ENCODE assay signal across 7 cellular contexts in the genomic region with DNA sequence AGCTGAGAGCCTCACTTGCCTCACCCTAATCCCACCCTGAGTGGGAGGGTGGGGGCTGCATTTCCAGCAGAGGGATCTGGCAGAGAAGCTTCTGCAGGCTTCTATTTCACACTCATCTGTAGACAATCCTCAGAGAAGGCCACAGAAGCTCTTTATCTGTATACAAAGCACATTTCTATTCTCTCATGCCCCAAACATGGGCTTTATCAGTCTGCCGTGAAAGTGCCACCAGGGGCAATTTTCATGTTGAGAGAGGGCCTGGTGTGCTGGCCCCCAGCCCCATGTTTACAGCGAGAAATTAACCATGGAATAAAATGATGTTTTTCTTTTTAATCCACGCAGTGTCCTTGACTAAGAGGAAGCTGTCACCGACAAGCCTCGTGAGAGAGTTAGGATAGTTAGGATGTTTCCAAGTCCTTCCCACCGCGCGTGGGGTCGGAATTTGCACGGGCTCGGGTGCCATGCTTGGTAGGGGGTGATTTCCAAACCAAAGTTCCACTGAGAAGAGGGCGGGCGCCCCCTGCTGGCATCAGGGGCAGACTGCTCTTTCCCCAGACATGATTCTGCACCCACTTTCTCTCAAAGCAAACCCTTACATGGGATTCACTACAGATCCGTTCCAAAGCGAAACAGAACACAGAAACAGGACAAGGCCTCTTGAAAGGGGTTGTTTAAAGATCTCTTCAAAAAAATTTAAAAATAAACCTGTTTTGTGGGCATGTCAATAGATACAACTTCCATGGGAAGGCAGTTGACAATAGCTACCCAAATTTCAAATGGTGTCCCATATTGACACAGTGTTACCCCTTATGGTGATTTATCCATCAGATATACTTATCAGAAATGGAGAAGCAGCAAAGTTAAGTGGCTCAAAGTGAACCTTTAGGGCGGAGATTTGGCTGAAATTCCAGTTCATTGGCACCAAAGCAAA. TPM values are rescaled to one million over a fixed set of nuclear protein-coding genes. Genes with fewer than 3 reads are reported as not detected.
DNase-seq lines count a peak whose midpoint lies in the region; ATAC-seq, FAIRE-seq and TF ChIP-seq lines count a peak whose summit lies in the region.

No MANE protein-coding gene starts in this region.

- peaks cover 15% of the 10 kb centered on the region for H3K9me3 ChIP-seq in WERI-Rb-1 (ENCODE audit: severe bottlenecking)

- H3K36me3 ChIP-seq in WERI-Rb-1 = no peaks in the 10 kb centered on the region

- ATAC-seq in HG03432 (IDR thresholded peaks at IDR 0.05; ENCODE audit: unreplicated experiment) = no peak

- DNase-seq in GM12892 (ENCODE audit: insufficient read length) = peak; percentile 41
- DNase-seq in NCI-H146 treated with DMSO at 0.1 percent for 48 hours (lab: John Stamatoyannopoulos, UW; ENCODE audit: unreplicated experiment) = peak; percentile 7
- peak; percentile 76 for DNase-seq in WERI-Rb-1
- DNase-seq in T47D (ENCODE audit: low read depth in 1 of 2, low spot score in 1 of 2) = peak; percentile 71 to 75
- peak; percentile 35 for DNase-seq in kidney glomerular epithelial cell (lab: John Stamatoyannopoulos, UW)
- DNase-seq in stimulated activated CD4-positive, alpha-beta T cell treated with anti-CD3 and anti-CD28 coated beads, Interleukin-1b, Interleukin-23, amount 100 ng/mL, for 48 hours = peak; percentile 63

- peak; percentile 33 for FAIRE-seq in GM12892 (lab: Jason Lieb, UNC)

- in situ Hi-C loops in T47D (cut with HindIII; ENCODE audit: low pct_unique_long_range_greater_than_20kb, low sequenced_read_pairs) = loop anchor here (25.0 kb wide), 1 partner anchor 163 kb away; no protein-coding TSS in a partner anchor

- H3K27me3 ChIP-seq in WERI-Rb-1 (ENCODE audit: insufficient read depth, low read depth, severe bottlenecking) = no peaks in the 10 kb centered on the region

- H3K27ac ChIP-seq in WERI-Rb-1 = no peak overlapping the region

- no peak for TF ChIP-seq POLR2A in GM12892 (IDR thresholded peaks at IDR 0.05; ENCODE audit: low read depth, low read length)

- no peak overlapping the region for H3K4me3 ChIP-seq in WERI-Rb-1 (ENCODE audit: low read depth, low read length)

- TF ChIP-seq CTCF in WERI-Rb-1 (IDR thresholded peaks at IDR 0.05; ENCODE audit: low read depth, low read length) = peak; percentile 95

RNA-seq across cellular contexts. Expression of a gene that starts 19.4 kb away (rescaled TPM):
- not detected for polyA plus RNA-seq in GM12892 (2012; ENCODE audit: missing spikeins)

Comparison
In these comparisons a context has a peak if more than half of its experiments do, and no peak if none do; other contexts are left out.
1. DNase-seq: peak in every context shown above with its lines; median percentile 76 in WERI-Rb-1; 73 in T47D; 63 in stimulated activated CD4-positive, alpha-beta T cell treated with anti-CD3 and anti-CD28 coated beads, Interleukin-1b, Interleukin-23, amount 100 ng/mL, for 48 hours; 41 in GM12892; 35 in kidney glomerular epithelial cell; 7 in NCI-H146 treated with DMSO at 0.1 percent for 48 hours.